ENCODE assay signal across 16 cellular contexts in the genomic region with DNA sequence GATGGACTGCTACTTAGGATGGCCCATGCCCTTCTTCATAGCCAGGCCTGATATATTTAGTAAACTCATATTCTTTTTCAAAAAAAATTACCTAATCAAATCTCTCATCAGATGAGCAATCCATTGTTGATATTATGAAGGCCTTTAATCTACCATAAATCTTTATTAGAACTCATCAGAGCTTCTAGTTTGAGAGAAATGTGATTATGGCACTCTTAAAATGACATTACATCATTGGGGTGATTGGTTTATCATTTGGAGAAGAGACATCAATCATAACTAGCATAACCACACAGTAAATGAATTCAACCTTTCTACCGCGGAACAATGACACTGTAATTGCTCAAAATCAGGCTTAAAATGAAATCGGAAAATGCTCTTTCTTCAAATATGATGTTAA.
DNase-seq lines count a peak whose midpoint lies in the region; ATAC-seq and TF ChIP-seq lines count a peak whose summit lies in the region.
"Had no signal": no experiment of that assay in that cellular context is flagged by ENCODE, and none has a peak within 500 bp of the region (broad histone marks: within the 10 kb centered on the region; RNA-seq: fewer than 3 reads in every experiment).

No MANE protein-coding gene starts in this region.

- CTCF ChIA-PET in SK-N-SH (lab: Yijun Ruan, JAX) = interaction anchor here (1.3 to 1.4 kb wide), 2 partner anchors 144 to 155 kb away, joined by 3 read pairs; no protein-coding TSS in a partner anchor

- no peak overlapping the region for H3K9ac ChIP-seq in SK-N-SH
- H3K9ac ChIP-seq in neural cell (ENCODE audit: low read length) = peak overlapping the region; percentile 25
- H3K9ac ChIP-seq: BLaER1 treated with 17β-estradiol and CSF1 and Interleukin-3, amounts not matched to agents 10 nM and 100 nM had no signal

- WGBS in SK-N-SH (ENCODE audit: low lambda C conversion rate) = 42% methylated on average over 3 of the region's 3 CpGs

- H3K4me3 ChIP-seq in SK-N-SH (ENCODE audit: low read depth in 2 of 2, low read length in 1 of 2) (no peak overlapping the region), neural cell (ENCODE audit: low read length) (peak overlapping the region; percentile 22)
- H3K4me3 ChIP-seq: A549; BLaER1 treated with 17β-estradiol and CSF1 and Interleukin-3, amounts not matched to agents 10 nM and 100 nM had no signal

- no peak for ATAC-seq in GM21528 (IDR thresholded peaks at IDR 0.05; ENCODE audit: low FRiP score, unreplicated experiment)
- ATAC-seq in HG02973 (IDR thresholded peaks at IDR 0.05; ENCODE audit: unreplicated experiment) = no peak
- ATAC-seq: A549; CD8-positive, alpha-beta T cell had no signal

- H3K79me2 ChIP-seq in SK-N-SH (ENCODE audit: insufficient read depth) (no peaks in the 10 kb centered on the region), neural cell (replicated peaks; ENCODE audit: insufficient read depth, low read length) (no peaks in the 10 kb centered on the region)

- H3K9me3 ChIP-seq in SK-N-SH (no peaks in the 10 kb centered on the region), neural cell (ENCODE audit: low read length) (no peaks in the 10 kb centered on the region)
- H3K9me3 ChIP-seq: A549, Caco-2 had no signal

- H3K9me2 ChIP-seq in SK-N-SH (no peaks in the 10 kb centered on the region), neural cell (ENCODE audit: insufficient read depth, low read length) (no peaks in the 10 kb centered on the region)

- TF ChIP-seq CTCF in SK-N-SH (IDR thresholded peaks at IDR 0.05) = no peak
- TF ChIP-seq CTCF in neural cell (IDR thresholded peaks at IDR 0.05; ENCODE audit: poor library complexity, severe bottlenecking) = no peak

- no peaks in the 10 kb centered on the region for H4K20me1 ChIP-seq in SK-N-SH (ENCODE audit: insufficient read depth)
- no peaks in the 10 kb centered on the region for H4K20me1 ChIP-seq in neural cell (ENCODE audit: insufficient read depth)
- H4K20me1 ChIP-seq: BLaER1 treated with 17β-estradiol and CSF1 and Interleukin-3, amounts not matched to agents 10 nM and 100 nM had no signal

- TF ChIP-seq EP300 in SK-N-SH (IDR thresholded peaks at IDR 0.05; ENCODE audit: borderline replicate concordance in 1 of 2, low read depth in 1 of 2, low read length in 1 of 2) (peak in 1 of 2 experiments; percentile 28; a peak in 1 of 4 replicates), neural cell (conservative IDR thresholded peaks at IDR 0.05; ENCODE audit: poor library complexity, severe bottlenecking) (no peak)

- no peaks in the 10 kb centered on the region for H3K4me1 ChIP-seq in SK-N-SH (ENCODE audit: control insufficient read depth in 1 of 2, insufficient read depth in 2 of 2, low read depth in 1 of 2, low read length in 1 of 2)
- H3K4me1 ChIP-seq: A549; BLaER1 treated with 17β-estradiol and CSF1 and Interleukin-3, amounts not matched to agents 10 nM and 100 nM; Caco-2 had no signal

- H3K4me2 ChIP-seq in SK-N-SH (no peak overlapping the region), neural cell (ENCODE audit: low read length) (peak overlapping the region; percentile 35)
- H3K4me2 ChIP-seq: A549; BLaER1 treated with 17β-estradiol and CSF1 and Interleukin-3, amounts not matched to agents 10 nM and 100 nM had no signal

- H2AFZ ChIP-seq in SK-N-SH (ENCODE audit: low read depth) (no peak overlapping the region), neural cell (ENCODE audit: low read depth, low read length) (no peak overlapping the region)

- TF ChIP-seq RAD21 in SK-N-SH (IDR thresholded peaks at IDR 0.05; ENCODE audit: low read length) (no peak), neural cell (conservative IDR thresholded peaks at IDR 0.05) (no peak)

- no peaks in the 10 kb centered on the region for H3K27me3 ChIP-seq in SK-N-SH (ENCODE audit: insufficient read depth)
- no peaks in the 10 kb centered on the region for H3K27me3 ChIP-seq in neural cell (ENCODE audit: insufficient read depth, low read depth, low read length)
- H3K27me3 ChIP-seq: BLaER1 treated with 17β-estradiol and CSF1 and Interleukin-3, amounts not matched to agents 10 nM and 100 nM had no signal

- H3K27ac ChIP-seq in SK-N-SH (ENCODE audit: low read depth in 2 of 2, low read length in 1 of 2) (no peak overlapping the region), neural cell (ENCODE audit: low read length) (peak overlapping the region; percentile 75)
- H3K27ac ChIP-seq: 22Rv1; A549; BLaER1 treated with 17β-estradiol and CSF1 and Interleukin-3, amounts not matched to agents 10 nM and 100 nM; C4-2B had no signal

- H3K36me3 ChIP-seq in SK-N-SH (replicated peaks in 1 of 2; ENCODE audit: control insufficient read depth in 1 of 2, insufficient read depth in 2 of 2, low read length in 1 of 2) (no peaks in the 10 kb centered on the region), neural cell (ENCODE audit: insufficient read depth, low read length) (no peaks in the 10 kb centered on the region)

- H3F3A ChIP-seq in SK-N-SH (replicated peaks; ENCODE audit: insufficient read depth) = no peaks in the 10 kb centered on the region
- peaks cover 4% of the 10 kb centered on the region for H3F3A ChIP-seq in neural cell (ENCODE audit: insufficient read depth, low read length, poor library complexity, severe bottlenecking)

- DNase-seq in M059J (ENCODE audit: low read depth) = peak; percentile 36
- DNase-seq in SK-N-SH = no peak
- DNase-seq: AML-193; Caco-2; Calu3; CD4-positive, alpha-beta T cell; CD8-positive, alpha-beta T cell; DMS79 treated with DMSO at 0.1 percent for 48 hours; GF-D8 had no signal

- POLR2A ChIA-PET in SK-N-SH (lab: Yijun Ruan, JAX) = no interaction called here

TF ChIP-seq in SK-N-SH, 30 proteins besides CTCF, POLR2A, EP300 and RAD21:
- TF ChIP-seq FOSL2 (IDR thresholded peaks at IDR 0.05; ENCODE audit: borderline replicate concordance, low read depth) = no peak
- TF ChIP-seq GATA2 (CRISPR knock-in tag; IDR thresholded peaks at IDR 0.05) = peak; percentile 37; the same call in 1 of the 2 replicates

TF ChIP-seq in neural cell, 6 proteins besides CTCF, POLR2A, EP300 and RAD21:
- TF ChIP-seq MXI1 (conservative IDR thresholded peaks at IDR 0.05; ENCODE audit: poor library complexity, severe bottlenecking) = no peak
- TF ChIP-seq, protein P1, sequence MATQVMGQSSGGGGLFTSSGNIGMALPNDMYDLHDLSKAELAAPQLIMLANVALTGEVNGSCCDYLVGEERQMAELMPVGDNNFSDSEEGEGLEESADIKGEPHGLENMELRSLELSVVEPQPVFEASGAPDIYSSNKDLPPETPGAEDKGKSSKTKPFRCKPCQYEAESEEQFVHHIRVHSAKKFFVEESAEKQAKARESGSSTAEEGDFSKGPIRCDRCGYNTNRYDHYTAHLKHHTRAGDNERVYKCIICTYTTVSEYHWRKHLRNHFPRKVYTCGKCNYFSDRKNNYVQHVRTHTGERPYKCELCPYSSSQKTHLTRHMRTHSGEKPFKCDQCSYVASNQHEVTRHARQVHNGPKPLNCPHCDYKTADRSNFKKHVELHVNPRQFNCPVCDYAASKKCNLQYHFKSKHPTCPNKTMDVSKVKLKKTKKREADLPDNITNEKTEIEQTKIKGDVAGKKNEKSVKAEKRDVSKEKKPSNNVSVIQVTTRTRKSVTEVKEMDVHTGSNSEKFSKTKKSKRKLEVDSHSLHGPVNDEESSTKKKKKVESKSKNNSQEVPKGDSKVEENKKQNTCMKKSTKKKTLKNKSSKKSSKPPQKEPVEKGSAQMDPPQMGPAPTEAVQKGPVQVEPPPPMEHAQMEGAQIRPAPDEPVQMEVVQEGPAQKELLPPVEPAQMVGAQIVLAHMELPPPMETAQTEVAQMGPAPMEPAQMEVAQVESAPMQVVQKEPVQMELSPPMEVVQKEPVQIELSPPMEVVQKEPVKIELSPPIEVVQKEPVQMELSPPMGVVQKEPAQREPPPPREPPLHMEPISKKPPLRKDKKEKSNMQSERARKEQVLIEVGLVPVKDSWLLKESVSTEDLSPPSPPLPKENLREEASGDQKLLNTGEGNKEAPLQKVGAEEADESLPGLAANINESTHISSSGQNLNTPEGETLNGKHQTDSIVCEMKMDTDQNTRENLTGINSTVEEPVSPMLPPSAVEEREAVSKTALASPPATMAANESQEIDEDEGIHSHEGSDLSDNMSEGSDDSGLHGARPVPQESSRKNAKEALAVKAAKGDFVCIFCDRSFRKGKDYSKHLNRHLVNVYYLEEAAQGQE (IDR thresholded peaks at IDR 0.05; ENCODE audit: borderline replicate concordance) = no peak
- no peak for TF ChIP-seq SMC3 (conservative IDR thresholded peaks at IDR 0.05; ENCODE audit: poor library complexity)
- TF ChIP-seq TAF1 (IDR thresholded peaks at IDR 0.05; ENCODE audit: low read depth) = no peak
- TF ChIP-seq EZH2 (IDR thresholded peaks at IDR 0.05; ENCODE audit: borderline replicate concordance, insufficient read depth, low read length, poor library complexity, severe bottlenecking) = no peak
- no peak for TF ChIP-seq POLR2AphosphoS5 (IDR thresholded peaks at IDR 0.05)
